Comparison of ENCODE assay signal across 1 cellular context in genomic region chrX:15336023-15336413, GRCh38.
A peak's percentile ranks its signal among the peaks of the same experiment; 100 is the strongest.
TF ChIP-seq lines count a peak whose summit lies in the region.

No MANE protein-coding gene starts in this region.

TF ChIP-seq in GM12878, 131 proteins besides CTCF, POLR2A, EP300 and RAD21:
- TF ChIP-seq NKRF (conservative IDR thresholded peaks at IDR 0.05), result 0 out of 2 replicates have a peak, but pooled peaks have one; percentile 1
- no peak for TF ChIP-seq HDGF (IDR thresholded peaks at IDR 0.05)
